8 cellular contexts compared by ENCODE assay signal in genomic region chr22:36486619-36487384, GRCh38. TPM values are rescaled to one million over a fixed set of nuclear protein-coding genes. Genes with fewer than 3 reads are reported as not detected.
A peak's percentile ranks its signal among the peaks of the same experiment; 100 is the strongest.
DNase-seq lines count a peak whose midpoint lies in the region; ATAC-seq and TF ChIP-seq lines count a peak whose summit lies in the region.

No MANE protein-coding gene starts in this region.

- peaks cover 13% of the 10 kb centered on the region for H3F3A ChIP-seq in SK-N-SH (replicated peaks; ENCODE audit: insufficient read depth)

- ATAC-seq in SK-N-SH treated with all-trans-retinoic acid at 6 μM for 48 hours (no peak), naive B cell (ENCODE audit: low read depth in 2 of 2) (peak in 1 of 2 donors; percentile 17), HG03521 (IDR thresholded peaks at IDR 0.05; ENCODE audit: unreplicated experiment) (no peak), GM21360 (IDR thresholded peaks at IDR 0.05; ENCODE audit: unreplicated experiment) (no peak)

- TF ChIP-seq POLR2A in uterus (IDR thresholded peaks at IDR 0.05) = no peak

- no peak overlapping the region for H3K9ac ChIP-seq in SK-N-SH

- peaks cover 14 to 18% (median 15%) of the 10 kb centered on the region in 3 donors for H3K4me1 Mint-ChIP-seq in naive B cell

- no peak overlapping the region for H2AFZ ChIP-seq in SK-N-SH (ENCODE audit: low read depth)

- DNase-seq in SK-N-SH = no peak
- peak; percentile 60 for DNase-seq in T-helper 9 cell
- peak; percentile 57 for DNase-seq in brain microvascular endothelial cell
- peak; percentile 50 for DNase-seq in naive B cell
- DNase-seq in uterus = no peak

- peak; percentile 54 for TF ChIP-seq RAD21 in SK-N-SH (IDR thresholded peaks at IDR 0.05; ENCODE audit: low read length)

- H3K36me3 ChIP-seq in SK-N-SH (replicated peaks in 1 of 2; ENCODE audit: control insufficient read depth in 1 of 2, insufficient read depth in 2 of 2, low read length in 1 of 2) (peaks cover 7 to 10% of the 10 kb centered on the region in 2 experiments), brain microvascular endothelial cell (replicated peaks) (no peaks in the 10 kb centered on the region), uterus (no peaks in the 10 kb centered on the region)

- H3K27me3 ChIP-seq in SK-N-SH (ENCODE audit: insufficient read depth) (no peaks in the 10 kb centered on the region), brain microvascular endothelial cell (replicated peaks) (no peaks in the 10 kb centered on the region), uterus (no peaks in the 10 kb centered on the region)

- no peaks in the 10 kb centered on the region for H3K27me3 Mint-ChIP-seq in naive B cell

- 95% methylated on average over 13 of the region's 13 CpGs for WGBS in SK-N-SH (ENCODE audit: low lambda C conversion rate)

- H3K4me3 ChIP-seq in SK-N-SH (ENCODE audit: low read depth in 2 of 2, low read length in 1 of 2) (no peak overlapping the region), brain microvascular endothelial cell (ENCODE audit: low read depth, low read length) (no peak overlapping the region), uterus (no peak overlapping the region)

- no peaks in the 10 kb centered on the region for H4K20me1 ChIP-seq in SK-N-SH (ENCODE audit: insufficient read depth)

- CTCF ChIA-PET in SK-N-SH (lab: Yijun Ruan, JAX) = interaction anchor here (0.6 to 2.2 kb wide), 14 partner anchors 16 to 543 kb away, joined by 3 to 12 read pairs (median 3); partner anchors contain the start of gene FOXRED2

- H3K4me1 ChIP-seq in SK-N-SH (ENCODE audit: control insufficient read depth in 1 of 2, insufficient read depth in 2 of 2, low read depth in 1 of 2, low read length in 1 of 2) (peaks cover 3 to 5% of the 10 kb centered on the region in 2 experiments; a peak in 2 of 4 replicates), uterus (no peaks in the 10 kb centered on the region)

- H3K27ac ChIP-seq in SK-N-SH (ENCODE audit: low read depth in 2 of 2, low read length in 1 of 2) (no peak overlapping the region), brain microvascular endothelial cell (no peak overlapping the region), uterus (no peak overlapping the region)

- no peak overlapping the region for H3K4me2 ChIP-seq in SK-N-SH

- peak; percentile 62 for TF ChIP-seq CTCF in SK-N-SH (IDR thresholded peaks at IDR 0.05)
- peak; percentile 84 for TF ChIP-seq CTCF in brain microvascular endothelial cell (IDR thresholded peaks at IDR 0.05; ENCODE audit: low read depth, low read length, missing control alignments)
- peak; percentile 56 to 70 (median 60) for TF ChIP-seq CTCF in uterus (IDR thresholded peaks at IDR 0.05)

- H3K79me2 ChIP-seq in SK-N-SH (ENCODE audit: insufficient read depth) = no peaks in the 10 kb centered on the region

- peaks cover 0 to 6% of the 10 kb centered on the region in 2 donors for H3K36me3 Mint-ChIP-seq in naive B cell

- peaks cover 0 to 1% (median 0%) of the 10 kb centered on the region in 7 donors for H3K9me3 Mint-ChIP-seq in naive B cell

- intact Hi-C loops in uterus (cut with DNase I; ENCODE audit: low total_unique reads) = no loop called here

- H3K9me2 ChIP-seq in SK-N-SH = no peaks in the 10 kb centered on the region

- POLR2A ChIA-PET in SK-N-SH (lab: Yijun Ruan, JAX) = interaction anchor here (0.9 kb wide), 1 partner anchor 20 kb away, joined by 4 read pairs; the partner anchor contains the start of gene FOXRED2

- H3K4me3 Mint-ChIP-seq in naive B cell = peak overlapping the region in 1 of 8 donors; percentile 39

- H3K27ac Mint-ChIP-seq in naive B cell = peak overlapping the region in 1 of 6 donors; percentile 73

- in situ Hi-C loops in brain microvascular endothelial cell (cut with HindIII; ENCODE audit: low pct_ligation_motif_present, low sequenced_read_pairs) = no loop called here

- no peaks in the 10 kb centered on the region; the same call in 1 of the 2 replicates for H3K9me3 ChIP-seq in SK-N-SH
- H3K9me3 ChIP-seq in uterus = no peaks in the 10 kb centered on the region

- TF ChIP-seq EP300 in SK-N-SH (IDR thresholded peaks at IDR 0.05; ENCODE audit: borderline replicate concordance in 1 of 2, low read depth in 1 of 2, low read length in 1 of 2) = no peak

TF ChIP-seq in SK-N-SH, 30 proteins besides CTCF, POLR2A, EP300 and RAD21:
- TF ChIP-seq NFIC (IDR thresholded peaks at IDR 0.05; ENCODE audit: borderline replicate concordance) (no peak), TCF12 (IDR thresholded peaks at IDR 0.05) (no peak), FOSL2 (IDR thresholded peaks at IDR 0.05; ENCODE audit: borderline replicate concordance, low read depth) (no peak)

TF ChIP-seq in SK-N-SH treated with all-trans-retinoic acid at 6 μM for 48 hours, 23 proteins besides CTCF, POLR2A, EP300 and RAD21:
- TF ChIP-seq TSHZ2 (CRISPR knock-in tag; IDR thresholded peaks at IDR 0.05) (no peak), CSDC2 (CRISPR knock-in tag; IDR thresholded peaks at IDR 0.05) (no peak), ARNTL (CRISPR knock-in tag; IDR thresholded peaks at IDR 0.05; ENCODE audit: borderline replicate concordance, low read depth) (no peak), GLIS3 (CRISPR knock-in tag; IDR thresholded peaks at IDR 0.05) (no peak), ZFP3 (CRISPR knock-in tag; IDR thresholded peaks at IDR 0.05) (no peak), PPARA (CRISPR knock-in tag; IDR thresholded peaks at IDR 0.05; ENCODE audit: borderline replicate concordance) (no peak)

RNA-seq across cellular contexts. Expression of gene TXN2, which starts 5.4 kb away (rescaled TPM):
- polyA plus RNA-seq in SK-N-SH (2012; rRNA removed) (251 and 284 TPM in 2 replicates), naive B cell (ENCODE audit: low read depth in 6 of 6) (100 to 1,000 TPM in 5 of 6 donors, 10 to 100 TPM in 1; 97.1 to 130 (median 108) TPM)
- polyA plus RNA-seq in SK-N-SH (2012; cell fraction: cytosol; rRNA removed) = 212 and 258 TPM in 2 replicates
- 151 and 162 TPM in 2 replicates for polyA plus RNA-seq in SK-N-SH (2012; cell fraction: nucleus; rRNA removed)
- total RNA-seq in uterus = 10 to 100 TPM; 14.4 to 56.4 (median 17.8) TPM

RNA-seq across cellular contexts. Expression of gene FOXRED2, which starts 20.0 kb away (rescaled TPM):
- polyA plus RNA-seq in SK-N-SH (2012; rRNA removed) (4.3 and 7.9 TPM in 2 replicates), naive B cell (ENCODE audit: low read depth in 6 of 6) (1 to 10 TPM; 2.0 to 6.3 (median 3.2) TPM)
- polyA plus RNA-seq in SK-N-SH (2012; cell fraction: cytosol; rRNA removed) = 4.6 and 6.9 TPM in 2 replicates
- polyA plus RNA-seq in SK-N-SH (2012; cell fraction: nucleus; rRNA removed) = 6.2 and 6.6 TPM in 2 replicates
- total RNA-seq in uterus = 10 to 100 TPM in 2 of 4 donors, 1 to 10 TPM in 1, under 1 TPM in 1; 0.29 to 24.7 (median 9.5) TPM

RNA-seq across cellular contexts. Expression of gene EIF3D, which starts 42.2 kb away (rescaled TPM):
- polyA plus RNA-seq in SK-N-SH (2012; rRNA removed) (423 and 498 TPM in 2 replicates), naive B cell (ENCODE audit: low read depth in 6 of 6) (100 to 1,000 TPM; 142 to 185 (median 168) TPM)
- polyA plus RNA-seq in SK-N-SH (2012; cell fraction: cytosol; rRNA removed) = 300 and 379 TPM in 2 replicates
- polyA plus RNA-seq in SK-N-SH (2012; cell fraction: nucleus; rRNA removed) = 400 and 411 TPM in 2 replicates
- 100 to 1,000 TPM; 177 to 350 (median 297) TPM for total RNA-seq in uterus

Comparison
In these comparisons a context has a peak if more than half of its experiments do, and no peak if none do; other contexts are left out.
1. DNase-seq: peak in T-helper 9 cell (single experiment), brain microvascular endothelial cell (single experiment) and naive B cell (single experiment); none in SK-N-SH (single experiment) and uterus (0 of 2).
2. Peak in every context shown above with its lines, with median percentiles within 50 percentile points of each other: CTCF ChIP-seq.